7 cellular contexts compared by ENCODE assay signal in the genomic region with DNA sequence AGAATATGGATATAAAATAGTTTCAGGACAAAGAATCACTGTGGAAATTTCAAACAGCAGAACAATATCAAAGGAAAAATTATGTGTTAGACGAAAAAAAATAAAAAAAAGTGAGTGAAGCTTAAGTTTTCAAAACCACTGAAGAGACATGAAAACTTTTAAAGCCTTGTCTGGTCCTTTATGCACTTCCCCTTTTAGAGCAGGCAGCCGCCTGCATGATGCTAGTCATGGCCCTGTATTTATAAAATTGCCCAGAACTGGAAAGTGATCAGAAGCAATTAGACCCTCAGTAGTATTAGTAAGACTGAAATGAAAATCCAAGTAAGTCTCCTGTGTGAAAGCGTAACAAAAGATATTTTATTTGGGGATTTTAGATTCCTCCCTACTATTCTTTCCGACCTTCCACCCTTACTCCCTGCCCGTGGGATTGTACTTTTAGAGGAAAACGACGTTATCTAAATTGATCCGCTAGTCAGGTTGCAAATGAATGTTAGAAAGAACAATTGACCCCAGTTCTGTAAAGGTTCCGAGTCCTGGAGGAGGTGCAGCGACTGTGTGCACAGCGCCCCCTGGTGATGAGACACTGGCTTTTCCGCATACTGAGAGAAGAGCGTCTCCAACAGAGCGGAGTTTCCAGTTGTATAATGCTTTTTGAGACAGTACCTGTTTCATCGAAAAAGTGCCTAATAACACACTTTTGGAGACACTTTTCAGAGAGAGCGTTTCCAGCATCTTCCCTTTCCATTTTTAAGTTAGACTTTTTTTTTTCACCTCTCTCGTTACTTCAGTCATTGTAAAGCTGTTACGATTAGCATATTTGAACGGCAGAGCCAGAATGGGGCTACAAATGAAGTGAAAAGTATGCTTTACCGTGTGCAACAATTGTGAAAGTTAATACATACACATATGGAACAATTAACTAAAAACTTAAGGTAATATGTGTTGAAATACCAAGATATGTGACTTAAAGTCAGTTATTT. TPM values are rescaled to one million over a fixed set of nuclear protein-coding genes. Genes with fewer than 3 reads are reported as not detected.
A peak's percentile ranks its signal among the peaks of the same experiment; 100 is the strongest.
DNase-seq lines count a peak whose midpoint lies in the region; ATAC-seq and TF ChIP-seq lines count a peak whose summit lies in the region.

No MANE protein-coding gene starts in this region.

- H3K27me3 ChIP-seq in GM23338 (ENCODE audit: insufficient read depth) (no peaks in the 10 kb centered on the region), PC-3 (ENCODE audit: low read length) (no peaks in the 10 kb centered on the region)

- H3K36me3 Mint-ChIP-seq in GM23338 (ENCODE audit: low read depth): peaks cover 95% of the 10 kb centered on the region
- no peaks in the 10 kb centered on the region for H3K36me3 Mint-ChIP-seq in osteocyte (ENCODE audit: unreplicated experiment)

- H3K4me1 ChIP-seq in GM23338 (ENCODE audit: insufficient read depth) (no peaks in the 10 kb centered on the region), PC-3 (ENCODE audit: insufficient read depth, low read length) (no peaks in the 10 kb centered on the region)

- H3K27me3 Mint-ChIP-seq in GM23338 (ENCODE audit: insufficient read depth, low read depth, poor library complexity): peaks cover 16% of the 10 kb centered on the region
- no peaks in the 10 kb centered on the region for H3K27me3 Mint-ChIP-seq in osteocyte (ENCODE audit: unreplicated experiment)

- H3F3A ChIP-seq in GM23338 (replicated peaks; ENCODE audit: low read depth) (no peaks in the 10 kb centered on the region; the same call in 1 of the 2 replicates), PC-3 (ENCODE audit: low read length, unreplicated experiment) (no peaks in the 10 kb centered on the region)

- H4K20me1 ChIP-seq in GM23338 (replicated peaks; ENCODE audit: insufficient read depth) (peaks cover 53% of the 10 kb centered on the region), PC-3 (ENCODE audit: low read length) (peaks cover 28% of the 10 kb centered on the region)

- H3K9me3 Mint-ChIP-seq in GM23338: no peaks in the 10 kb centered on the region
- H3K9me3 Mint-ChIP-seq in osteocyte (ENCODE audit: unreplicated experiment): no peaks in the 10 kb centered on the region

- TF ChIP-seq CTCF in GM23338 (conservative IDR thresholded peaks at IDR 0.05; ENCODE audit: low read depth in 2 of 2) (peak; percentile 88 to 98), PC-3 (conservative IDR thresholded peaks at IDR 0.05; ENCODE audit: low read depth, low read length) (peak; percentile 87), osteocyte (IDR thresholded peaks at IDR 0.05) (peak; percentile 73)

- H3K4me3 ChIP-seq in GM23338: no peak overlapping the region
- no peak overlapping the region for H3K4me3 ChIP-seq in PC-3 (ENCODE audit: low read length)

- POLR2A ChIA-PET in PC-3 (lab: Charles Lee; ENCODE audit: unreplicated experiment): interaction anchor here (0.6 kb wide), 1 partner anchor 99 kb away, joined by 5 read pairs; no protein-coding TSS in a partner anchor

- H3K9me2 ChIP-seq in GM23338 (ENCODE audit: insufficient read depth) (no peaks in the 10 kb centered on the region), PC-3 (replicated peaks; ENCODE audit: low read length) (no peaks in the 10 kb centered on the region)

- H3K4me1 Mint-ChIP-seq in GM23338: peaks cover 24% of the 10 kb centered on the region
- no peaks in the 10 kb centered on the region for H3K4me1 Mint-ChIP-seq in osteocyte (ENCODE audit: unreplicated experiment)

- CTCF ChIA-PET in PC-3 (lab: Charles Lee): no interaction called here

- H3K79me2 ChIP-seq in GM23338 (replicated peaks; ENCODE audit: insufficient read depth) (peaks cover 51% of the 10 kb centered on the region), PC-3 (ENCODE audit: low read length) (peaks cover 29% of the 10 kb centered on the region)

- no TSS peak for BruUV-seq in PC-3 (replicated peaks; lab: Mats Ljungman, UMichigan)

- H3K36me3 ChIP-seq in GM23338 (ENCODE audit: insufficient read depth): peaks cover 76% of the 10 kb centered on the region
- peaks cover 90% of the 10 kb centered on the region for H3K36me3 ChIP-seq in PC-3 (ENCODE audit: low read depth, low read length)

- H3K4me2 ChIP-seq in GM23338 (no peak overlapping the region), PC-3 (ENCODE audit: low read length) (no peak overlapping the region)

- ATAC-seq in GM23338 (peak; percentile 98), PC-3 (peak; percentile 73), esophagus mucosa (peak; percentile 36), GM21737 (IDR thresholded peaks at IDR 0.05; ENCODE audit: unreplicated experiment) (no peak)

- no peaks in the 10 kb centered on the region for H3K9me3 ChIP-seq in PC-3 (ENCODE audit: low read length)

- DNase-seq in DMS53 (lab: John Stamatoyannopoulos, UW) (peak; percentile 90), GM23338 (ENCODE audit: low spot score) (peak; percentile 90), PC-3 (peak; percentile 62), osteocyte (ENCODE audit: extremely low spot score, unreplicated experiment) (no peak), OCI-M2 (lab: John Stamatoyannopoulos, UW; ENCODE audit: unreplicated experiment) (no peak)

- H3K9ac ChIP-seq in PC-3 (ENCODE audit: low read length): no peak overlapping the region

- H3K27ac ChIP-seq in GM23338 (ENCODE audit: low read depth): peak overlapping the region; percentile 66; the same call in 1 of the 2 replicates
- no peak overlapping the region for H3K27ac ChIP-seq in PC-3 (ENCODE audit: low read length)

- intact Hi-C loops in PC-3 (cut with micrococcal nuclease): loop anchor here (1.0 kb wide), 3 partner anchors 171 to 284 kb away; no protein-coding TSS in a partner anchor

- H3K4me3 Mint-ChIP-seq in GM23338 (no peak overlapping the region), osteocyte (ENCODE audit: unreplicated experiment) (no peak overlapping the region)

- H2AFZ ChIP-seq in GM23338 (no peak overlapping the region), PC-3 (ENCODE audit: low read length) (no peak overlapping the region)

- H3K27ac Mint-ChIP-seq in GM23338 (peak overlapping the region; percentile 18), osteocyte (ENCODE audit: unreplicated experiment) (no peak overlapping the region)

TF ChIP-seq in GM23338, 12 proteins besides CTCF, POLR2A, EP300 and RAD21 (continues in another document):
- TF ChIP-seq EZH2 (IDR thresholded peaks at IDR 0.05; ENCODE audit: low read depth, unreplicated experiment) (no peak), POLR2AphosphoS5 (IDR thresholded peaks at IDR 0.05; ENCODE audit: low read depth) (no peak), STAT1 (IDR thresholded peaks at IDR 0.05; ENCODE audit: unreplicated experiment) (no peak), EZH2phosphoT487 (IDR thresholded peaks at IDR 0.05; ENCODE audit: unreplicated experiment) (no peak), ZNF331 (CRISPR knock-in tag; IDR thresholded peaks at IDR 0.05; ENCODE audit: low read depth) (no peak), NANOG (IDR thresholded peaks at IDR 0.05; ENCODE audit: borderline replicate concordance) (no peak), ZNF114 (CRISPR knock-in tag; IDR thresholded peaks at IDR 0.05) (no peak), JUNB (IDR thresholded peaks at IDR 0.05; ENCODE audit: unreplicated experiment) (no peak)
- TF ChIP-seq, protein P1, sequence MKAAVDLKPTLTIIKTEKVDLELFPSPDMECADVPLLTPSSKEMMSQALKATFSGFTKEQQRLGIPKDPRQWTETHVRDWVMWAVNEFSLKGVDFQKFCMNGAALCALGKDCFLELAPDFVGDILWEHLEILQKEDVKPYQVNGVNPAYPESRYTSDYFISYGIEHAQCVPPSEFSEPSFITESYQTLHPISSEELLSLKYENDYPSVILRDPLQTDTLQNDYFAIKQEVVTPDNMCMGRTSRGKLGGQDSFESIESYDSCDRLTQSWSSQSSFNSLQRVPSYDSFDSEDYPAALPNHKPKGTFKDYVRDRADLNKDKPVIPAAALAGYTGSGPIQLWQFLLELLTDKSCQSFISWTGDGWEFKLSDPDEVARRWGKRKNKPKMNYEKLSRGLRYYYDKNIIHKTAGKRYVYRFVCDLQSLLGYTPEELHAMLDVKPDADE (IDR thresholded peaks at IDR 0.05): no peak

RNA-seq across cellular contexts. Expression of a gene that starts 12.4 kb away (rescaled TPM):
- 297 and 354 TPM in 2 replicates for total RNA-seq in GM23338 (2014; rRNA removed; shearing (Covaris generic))
- 1,275 and 1,400 TPM in 2 replicates for polyA plus RNA-seq in GM23338 (2016; fragmentation: Nextera tagmentation; extraction: Ambion mirVana)
- total RNA-seq in PC-3 (2014; rRNA removed): 99.3 and 105 TPM in 2 replicates
- total RNA-seq in esophagus mucosa: 145 TPM
- 17.8 and 17.9 TPM in 2 replicates for total RNA-seq in osteocyte

Comparison
In these comparisons a context has a peak if more than half of its experiments do, and no peak if none do; other contexts are left out.
1. DNase-seq: peak in DMS53 (single experiment), GM23338 (single experiment) and PC-3 (single experiment); none in osteocyte (single experiment) and OCI-M2 (single experiment).
2. Peak in every context shown above with its lines, with median percentiles within 50 percentile points of each other: CTCF ChIP-seq.